ENCODE assay signal across 3 cellular contexts in genomic region chr6:165506657-165507056, GRCh38.
"Had no signal": no experiment of that assay in that cellular context is flagged by ENCODE, and none has a peak within 500 bp of the region (broad histone marks: within the 10 kb centered on the region; RNA-seq: fewer than 3 reads in every experiment).

No MANE protein-coding gene starts in this region.

- ATAC-seq: GM12878 had no signal

- DNase-seq: GDM1, GF-D8 had no signal
